1 cellular context compared by ENCODE assay signal in the genomic region with DNA sequence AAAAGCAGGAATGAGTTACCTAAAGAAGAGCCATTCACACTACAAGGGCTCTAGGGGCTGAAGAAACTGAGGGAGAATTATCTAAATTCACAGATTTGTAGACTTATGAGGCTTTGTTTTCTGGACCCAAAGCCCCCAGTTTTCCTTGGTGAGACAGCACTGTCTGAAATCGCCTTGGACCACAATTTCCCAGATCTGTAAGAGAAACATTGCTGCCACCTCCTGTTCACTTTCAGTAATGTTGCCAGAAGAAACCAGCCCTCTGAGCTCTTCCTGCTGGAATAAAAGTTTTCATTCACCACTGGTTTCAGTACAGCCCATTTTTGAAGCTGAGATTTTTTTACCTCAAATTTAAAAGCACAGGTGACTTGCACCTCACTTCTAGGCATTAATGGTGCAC.
TF ChIP-seq lines count a peak whose summit lies in the region.

No MANE protein-coding gene starts in this region.

TF ChIP-seq in H1, 55 proteins besides CTCF, POLR2A, EP300 and RAD21 (continued from another document):
- TF ChIP-seq POU5F1 (IDR thresholded peaks at IDR 0.05; ENCODE audit: low read depth, low read length) (no peak), KDM4A (IDR thresholded peaks at IDR 0.05; ENCODE audit: low read depth, low read length, severe bottlenecking) (no peak), RFX5 (IDR thresholded peaks at IDR 0.05; ENCODE audit: borderline replicate concordance, low read depth, low read length) (no peak), BRCA1 (IDR thresholded peaks at IDR 0.05; ENCODE audit: low read depth, low read length) (no peak), GTF2F1 (IDR thresholded peaks at IDR 0.05; ENCODE audit: borderline replicate concordance, low read depth, low read length) (no peak), HDAC2 (IDR thresholded peaks at IDR 0.05; ENCODE audit: borderline replicate concordance in 1 of 2, low read depth in 2 of 2, low read length in 2 of 2) (no peak), RBBP5 (IDR thresholded peaks at IDR 0.05; ENCODE audit: borderline replicate concordance, low read depth, low read length) (no peak), SAP30 (IDR thresholded peaks at IDR 0.05; ENCODE audit: insufficient read depth, insufficient replicate concordance, low read length) (no peak), CEBPB (IDR thresholded peaks at IDR 0.05; ENCODE audit: low read depth, low read length) (no peak), POLR2AphosphoS5 (IDR thresholded peaks at IDR 0.05; ENCODE audit: low read depth, low read length) (no peak), YY1 (IDR thresholded peaks at IDR 0.05; ENCODE audit: low read depth, low read length) (no peak), HDAC6 (IDR thresholded peaks at IDR 0.05; ENCODE audit: low read depth, low read length) (no peak), SIN3A (conservative IDR thresholded peaks at IDR 0.05 in 1 of 2, IDR thresholded peaks at IDR 0.05 in 1 of 2; ENCODE audit: low read depth in 1 of 2, low read length in 2 of 2) (no peak), SP4 (IDR thresholded peaks at IDR 0.05; ENCODE audit: low read length) (no peak), ZNF274 (IDR thresholded peaks at IDR 0.05; ENCODE audit: borderline replicate concordance, extremely low read depth, low read length) (no peak), EZH2 (IDR thresholded peaks at IDR 0.05; ENCODE audit: low read depth, low read length, severe bottlenecking) (no peak), BCL11A (IDR thresholded peaks at IDR 0.05; ENCODE audit: low read depth in 2 of 2, low read length in 2 of 2) (no peak)
- TF ChIP-seq, protein P1, sequence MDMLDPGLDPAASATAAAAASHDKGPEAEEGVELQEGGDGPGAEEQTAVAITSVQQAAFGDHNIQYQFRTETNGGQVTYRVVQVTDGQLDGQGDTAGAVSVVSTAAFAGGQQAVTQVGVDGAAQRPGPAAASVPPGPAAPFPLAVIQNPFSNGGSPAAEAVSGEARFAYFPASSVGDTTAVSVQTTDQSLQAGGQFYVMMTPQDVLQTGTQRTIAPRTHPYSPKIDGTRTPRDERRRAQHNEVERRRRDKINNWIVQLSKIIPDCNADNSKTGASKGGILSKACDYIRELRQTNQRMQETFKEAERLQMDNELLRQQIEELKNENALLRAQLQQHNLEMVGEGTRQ (IDR thresholded peaks at IDR 0.05; ENCODE audit: low read length): no peak
